ENCODE assay signal across 8 cellular contexts in genomic region chr7:140215281-140215680, GRCh38.
"Had no signal": no experiment of that assay in that cellular context is flagged by ENCODE, and none has a peak within 500 bp of the region (broad histone marks: within the 10 kb centered on the region; RNA-seq: fewer than 3 reads in every experiment).

No MANE protein-coding gene starts in this region.

- H3K27me3 ChIP-seq: adrenal gland, gastroesophageal sphincter, pancreas had no signal

- ATAC-seq: gastroesophageal sphincter had no signal

- H3K4me1 ChIP-seq: adrenal gland, gastroesophageal sphincter had no signal

- DNase-seq: activated naive CD4-positive, alpha-beta T cell treated with Interleukin-2 at 50 U/mL for 16 hours; adrenal gland; midbrain; pancreas; stimulated activated CD4-positive, alpha-beta T cell treated with anti-CD3 and anti-CD28 coated beads, Interleukin-1b, Interleukin-23, amount 100 ng/mL, for 48 hours; SW 1271 had no signal

- H3K4me3 ChIP-seq: adrenal gland, gastroesophageal sphincter, pancreas, thoracic aorta had no signal

- H3K9me3 ChIP-seq: adrenal gland, pancreas, thoracic aorta had no signal

- H3K36me3 ChIP-seq: adrenal gland, gastroesophageal sphincter, pancreas, thoracic aorta had no signal

- H3K27ac ChIP-seq: adrenal gland, gastroesophageal sphincter, thoracic aorta had no signal
